Comparison of ENCODE assay signal across 8 cellular contexts in genomic region chr21:44299085-44299457, GRCh38. TPM values are rescaled to one million over a fixed set of nuclear protein-coding genes. Genes with fewer than 3 reads are reported as not detected.
DNase-seq lines count a peak whose midpoint lies in the region; ATAC-seq and TF ChIP-seq lines count a peak whose summit lies in the region.

No MANE protein-coding gene starts in this region.

- H3K27ac ChIP-seq in C4-2B (peak overlapping the region; percentile 84), mesodermal cell (ENCODE audit: low read depth, low read length, severe bottlenecking) (no peak overlapping the region)

- peaks cover 3% of the 10 kb centered on the region for H3K4me1 ChIP-seq in mesodermal cell (ENCODE audit: control insufficient read depth, insufficient read depth, low read length, poor library complexity, severe bottlenecking)

- H3K4me3 Mint-ChIP-seq in IgD-negative memory B cell = peak overlapping the region; percentile 86 to 92 (median 90)
- H3K4me3 Mint-ChIP-seq in MCF 10A (ENCODE audit: unreplicated experiment) = peak overlapping the region; percentile 72

- H3K9me3 Mint-ChIP-seq in IgD-negative memory B cell (no peaks in the 10 kb centered on the region), MCF 10A (ENCODE audit: unreplicated experiment) (no peaks in the 10 kb centered on the region)

- WGBS in mesodermal cell (ENCODE audit: insufficient coverage in 2 of 2), 2 experiments = 17% methylated on average over 1 of the region's 10 CpGs; no CpG with 5 or more reads in 1 of the 2 experiments

- H3K36me3 Mint-ChIP-seq in IgD-negative memory B cell = no peaks in the 10 kb centered on the region
- no peaks in the 10 kb centered on the region for H3K36me3 Mint-ChIP-seq in MCF 10A (ENCODE audit: insufficient read depth, unreplicated experiment)

- peak overlapping the region; percentile 69 for H3K4me3 ChIP-seq in mesodermal cell (ENCODE audit: extremely low read depth, insufficient read depth, low read length, poor library complexity, severe bottlenecking)

- DNase-seq in MCF 10A (ENCODE audit: unreplicated experiment) (no peak), medulla oblongata (ENCODE audit: extremely low spot score) (no peak), occipital lobe (lab: John Stamatoyannopoulos, UW) (no peak)
- DNase-seq in effector CD4-positive, alpha-beta T cell = no peak

- H3K27ac Mint-ChIP-seq in IgD-negative memory B cell (peak overlapping the region; percentile 93 to 97 (median 97)), MCF 10A (ENCODE audit: low read depth, unreplicated experiment) (peak overlapping the region; percentile 69)

- CTCF ChIA-PET in MCF 10A (lab: Yijun Ruan, JAX) = interaction anchor here (0.6 to 1.7 kb wide), 3 partner anchors 39 to 1766 kb away, joined by 3 to 8 read pairs (median 5); no protein-coding TSS in a partner anchor

- intact Hi-C loops in MCF 10A (cut with micrococcal nuclease) = no loop called here

- H3K27me3 Mint-ChIP-seq in IgD-negative memory B cell = peaks cover 1% of the 10 kb centered on the region
- H3K27me3 Mint-ChIP-seq in MCF 10A (ENCODE audit: insufficient read depth, unreplicated experiment) = no peaks in the 10 kb centered on the region

- no peak for TF ChIP-seq CTCF in C4-2B (conservative IDR thresholded peaks at IDR 0.05)
- no peak for TF ChIP-seq CTCF in MCF 10A (IDR thresholded peaks at IDR 0.05; ENCODE audit: unreplicated experiment)

- H3K36me3 ChIP-seq in mesodermal cell (ENCODE audit: control insufficient read depth, insufficient read depth, low read length) = no peaks in the 10 kb centered on the region

- BruUV-seq in MCF 10A (replicated peaks; lab: Mats Ljungman, UMichigan) = no TSS peak

- ATAC-seq in HG03469 (IDR thresholded peaks at IDR 0.05; ENCODE audit: unreplicated experiment) = no peak

- H3K9me3 ChIP-seq in mesodermal cell (ENCODE audit: control insufficient read depth, low read length) = no peaks in the 10 kb centered on the region

- POLR2A ChIA-PET in MCF 10A (lab: Yijun Ruan, JAX) = interaction anchor here (0.6 to 2.4 kb wide), 5 partner anchors 31 to 291 kb away, joined by 3 to 10 read pairs (median 3); partner anchors contain the start of gene CFAP410

- H3K4me1 Mint-ChIP-seq in IgD-negative memory B cell (peaks cover 23 to 43% (median 40%) of the 10 kb centered on the region in 3 donors), MCF 10A (ENCODE audit: insufficient read depth, unreplicated experiment) (no peaks in the 10 kb centered on the region)

RNA-seq across cellular contexts. Expression of gene PFKL, which starts 0.8 kb away (rescaled TPM):
- 130 TPM for polyA plus RNA-seq in IgD-negative memory B cell
- total RNA-seq in MCF 10A (2022) = 68.0 and 90.2 TPM in 2 replicates
- 78.6 TPM for polyA plus RNA-seq in mesodermal cell (2013, experiment 1 of 2)
- 67.2 TPM for polyA plus RNA-seq in mesodermal cell (2013, experiment 2 of 2)
- total RNA-seq in occipital lobe = 107 TPM

RNA-seq across cellular contexts. Expression of gene AIRE, which starts 13.4 kb away (rescaled TPM):
- polyA plus RNA-seq in IgD-negative memory B cell = 0.45 TPM
- not detected in 2 replicates for total RNA-seq in MCF 10A (2022)
- polyA plus RNA-seq in mesodermal cell (2013, experiment 1 of 2) = 0.29 TPM
- 0.40 TPM for polyA plus RNA-seq in mesodermal cell (2013, experiment 2 of 2)
- not detected for total RNA-seq in occipital lobe

RNA-seq across cellular contexts. Expression of gene DNMT3L, which starts 37.4 kb away (rescaled TPM):
- polyA plus RNA-seq in IgD-negative memory B cell = not detected
- total RNA-seq in MCF 10A (2022) = not detected in 2 replicates
- not detected for polyA plus RNA-seq in mesodermal cell (2013, experiment 1 of 2)
- not detected for polyA plus RNA-seq in mesodermal cell (2013, experiment 2 of 2)
- total RNA-seq in occipital lobe = not detected

RNA-seq across cellular contexts. Expression of gene CFAP410, which starts 40.1 kb away (rescaled TPM):
- 36.4 TPM for polyA plus RNA-seq in IgD-negative memory B cell
- total RNA-seq in MCF 10A (2022) (10.1 and 13.3 TPM in 2 replicates), occipital lobe (5.0 TPM)
- polyA plus RNA-seq in mesodermal cell (2013, experiment 1 of 2) = 15.3 TPM
- 10.8 TPM for polyA plus RNA-seq in mesodermal cell (2013, experiment 2 of 2)

RNA-seq across cellular contexts. Expression of gene TRPM2, which starts 54.4 kb away (rescaled TPM):
- polyA plus RNA-seq in IgD-negative memory B cell = 5.1 TPM
- total RNA-seq in MCF 10A (2022) (10.0 and 11.0 TPM in 2 replicates), occipital lobe (1.2 TPM)
- polyA plus RNA-seq in mesodermal cell (2013, experiment 1 of 2) = not detected
- polyA plus RNA-seq in mesodermal cell (2013, experiment 2 of 2) = not detected
